ENCODE assay signal across 1 cellular context in the genomic region with DNA sequence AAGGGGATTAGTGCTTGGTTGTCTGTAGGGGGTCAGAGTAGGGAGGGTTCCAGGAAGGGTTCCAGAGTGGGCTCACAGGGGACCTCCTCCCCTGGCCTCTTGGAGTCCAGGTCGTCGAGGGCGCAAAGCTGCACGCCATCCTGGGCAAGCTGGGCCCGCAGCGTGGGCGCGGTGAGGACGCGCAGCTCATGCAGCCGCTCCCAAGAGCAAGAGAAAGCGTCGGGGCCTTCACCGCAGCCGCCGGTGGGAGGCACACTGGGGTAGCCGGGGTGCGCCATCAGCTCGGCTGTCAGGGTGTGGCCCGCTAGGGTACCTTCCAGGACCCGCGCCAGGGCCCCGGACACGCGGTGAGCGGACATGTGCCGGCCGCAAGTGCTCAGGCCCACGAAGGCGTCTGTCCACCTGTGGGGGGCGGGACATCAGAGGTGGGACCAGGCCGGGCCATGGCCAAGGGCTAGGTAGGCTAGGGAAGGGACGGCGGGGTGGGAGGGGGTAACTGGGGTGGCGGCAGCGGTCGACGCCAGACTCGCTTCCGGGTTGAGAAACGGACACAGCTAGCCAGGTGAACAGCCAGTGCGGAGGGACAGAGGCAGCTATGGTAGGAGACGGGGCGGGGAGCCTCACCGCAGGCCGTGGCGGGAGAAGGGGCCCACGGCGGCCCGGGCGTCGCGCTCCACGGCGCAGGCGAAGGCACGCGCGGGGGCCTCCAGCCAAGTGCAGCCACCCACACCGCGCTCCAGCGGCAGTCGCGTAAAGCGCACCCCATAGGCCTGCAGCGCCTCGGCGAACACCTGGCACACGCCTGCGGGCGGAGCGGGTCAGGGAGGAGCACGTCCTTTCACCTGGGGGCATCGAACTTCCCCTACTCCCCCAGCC.
TF ChIP-seq lines count a peak whose summit lies in the region.

No MANE protein-coding gene starts in this region.

TF ChIP-seq in endothelial cell of umbilical vein, 7 proteins besides CTCF, POLR2A, EP300 and RAD21 (continued from another document):
- TF ChIP-seq POLR2AphosphoS5 (IDR thresholded peaks at IDR 0.05; ENCODE audit: insufficient read depth, low read depth, low read length) (no peak), JUN (IDR thresholded peaks at IDR 0.05; ENCODE audit: borderline replicate concordance, insufficient read depth, insufficient read length, low read depth) (no peak), FOS (IDR thresholded peaks at IDR 0.05; ENCODE audit: borderline replicate concordance, insufficient read depth, low read length) (no peak), EZH2 (IDR thresholded peaks at IDR 0.05; ENCODE audit: borderline replicate concordance, low read depth, low read length, severe bottlenecking) (no peak)
- TF ChIP-seq, protein P1, sequence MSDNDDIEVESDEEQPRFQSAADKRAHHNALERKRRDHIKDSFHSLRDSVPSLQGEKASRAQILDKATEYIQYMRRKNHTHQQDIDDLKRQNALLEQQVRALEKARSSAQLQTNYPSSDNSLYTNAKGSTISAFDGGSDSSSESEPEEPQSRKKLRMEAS (IDR thresholded peaks at IDR 0.05; ENCODE audit: insufficient read depth, insufficient read length): no peak
